Comparison of ENCODE assay signal across 17 cellular contexts in the genomic region with DNA sequence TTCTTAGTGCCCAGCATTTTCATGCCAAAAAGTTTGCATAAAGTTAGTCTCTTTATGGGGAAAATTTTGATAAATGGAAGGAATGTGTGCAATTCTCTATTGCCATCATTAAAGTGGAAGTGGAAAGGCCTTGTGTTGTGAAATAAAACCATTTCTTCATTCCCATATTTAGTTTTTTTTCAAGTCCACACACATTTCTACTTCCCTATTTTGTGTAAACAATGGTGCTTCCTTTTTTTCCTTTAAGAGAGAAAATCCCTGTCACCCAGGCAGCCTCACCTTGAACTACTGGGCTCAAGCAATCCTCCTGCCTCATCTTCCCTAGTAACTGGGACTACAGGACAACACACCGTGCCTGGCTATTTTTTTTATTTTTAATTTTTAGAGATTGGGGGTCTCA.
"Had no signal": no experiment of that assay in that cellular context is flagged by ENCODE, and none has a peak within 500 bp of the region (broad histone marks: within the 10 kb centered on the region; RNA-seq: fewer than 3 reads in every experiment).

No MANE protein-coding gene starts in this region.

- H3K27me3 ChIP-seq: brain microvascular endothelial cell, esophagus squamous epithelium, tibial artery, vagina had no signal

- H3K4me3 ChIP-seq: esophagus squamous epithelium, lung, tibial artery, vagina had no signal

- ATAC-seq: activated CD8-positive, alpha-beta memory T cell treated with anti-CD3 and anti-CD28 coated beads, Interleukin-2, amount 10 ng/mL, durations not matched to agents 7 days and 5 days; activated T-cell treated with anti-CD3 and anti-CD28 coated beads, Interleukin-2, amount 50 U/mL, for 4 hours; stimulated activated effector memory CD8-positive, alpha-beta T cell treated with anti-CD3 and anti-CD28 coated beads, Interleukin-12 subunit alpha, Interleukin-12 subunit beta, amount 100 ng/mL, for 72 hours had no signal

- FAIRE-seq: small intestine had no signal

- DNase-seq: activated CD4-positive, alpha-beta T cell treated with anti-CD3 and anti-CD28 coated beads, Interleukin-2, amount 50 U/mL, for 48 hours; activated CD4-positive, CD25-positive, alpha-beta regulatory T cell treated with anti-CD3 and anti-CD28 coated beads, Interleukin-2, amount 50 U/mL, for 72 hours; activated CD8-positive, alpha-beta memory T cell treated with anti-CD3 and anti-CD28 coated beads, Interleukin-2, amount 10 ng/mL, durations not matched to agents 7 days and 5 days; activated gamma-delta T cell; activated T-cell treated with anti-CD3 and anti-CD28 coated beads, Interleukin-2, amount 50 U/mL, for 4 hours; amygdala; brain microvascular endothelial cell; esophagus squamous epithelium; foreskin fibroblast; immature natural killer cell; naive B cell; posterior cingulate gyrus; small intestine; tibial artery had no signal

- H3K9me3 ChIP-seq: vagina had no signal

- H3K27ac ChIP-seq: brain microvascular endothelial cell, esophagus squamous epithelium, tibial artery, vagina had no signal

- H3K36me3 ChIP-seq: brain microvascular endothelial cell, esophagus squamous epithelium, tibial artery, vagina had no signal
